Comparison of ENCODE assay signal across 13 cellular contexts in genomic region chr19:10756371-10756770, GRCh38. TPM values are rescaled to one million over a fixed set of nuclear protein-coding genes. Genes with fewer than 3 reads are reported as not detected.
DNase-seq lines count a peak whose midpoint lies in the region; ATAC-seq and TF ChIP-seq lines count a peak whose summit lies in the region.
"Had no signal": no experiment of that assay in that cellular context is flagged by ENCODE, and none has a peak within 500 bp of the region (broad histone marks: within the 10 kb centered on the region; RNA-seq: fewer than 3 reads in every experiment).

No MANE protein-coding gene starts in this region.

- H3K27me3 ChIP-seq in iPS-20b (ENCODE audit: insufficient read depth, low read length) (no peaks in the 10 kb centered on the region), upper lobe of left lung (no peaks in the 10 kb centered on the region), tibial nerve (no peaks in the 10 kb centered on the region)
- H3K27me3 ChIP-seq: gastrocnemius medialis, ovary had no signal

- WGBS in upper lobe of left lung, 2 donors: 88 to 91% methylated on average over 6 to 10 of the region's 10 CpGs
- WGBS in tibial nerve, 2 donors: 77 to 79% methylated on average over 9 to 10 of the region's 10 CpGs

- H3K9ac ChIP-seq in iPS-20b (ENCODE audit: low read depth, low read length): 0 out of 2 replicates have a peak overlapping the region, but pooled peaks have one; percentile 25

- H3K4me3 ChIP-seq in iPS-20b (ENCODE audit: low read length) (no peak overlapping the region), upper lobe of left lung (no peak overlapping the region), tibial nerve (no peak overlapping the region)
- H3K4me3 ChIP-seq: gastrocnemius medialis, ovary had no signal

- H3K4me3 Mint-ChIP-seq in activated naive CD4-positive, alpha-beta T cell treated with anti-CD3 and anti-CD28 coated beads, Interleukin-2, amount 50 U/mL, for 24 hours: no peak overlapping the region
- peak overlapping the region; percentile 23 for H3K4me3 Mint-ChIP-seq in activated T-helper 17 cell treated with anti-CD3 and anti-CD28 coated beads, Interleukin-2, amount 50 U/mL, for 72 hours

- peaks cover 7% of the 10 kb centered on the region for H3K36me3 ChIP-seq in iPS-20b (ENCODE audit: insufficient read depth, low read depth, low read length)
- peaks cover 4 to 18% (median 7%) of the 10 kb centered on the region in 4 donors for H3K36me3 ChIP-seq in upper lobe of left lung
- H3K36me3 ChIP-seq in tibial nerve: peaks cover 0 to 19% (median 0%) of the 10 kb centered on the region in 3 donors
- H3K36me3 ChIP-seq: ovary had no signal

- H3K27ac ChIP-seq in iPS-20b (ENCODE audit: low read length): no peak overlapping the region
- H3K27ac ChIP-seq in upper lobe of left lung: peak overlapping the region; percentile 5 to 81 (median 70)
- H3K27ac ChIP-seq in tibial nerve: no peak overlapping the region
- H3K27ac ChIP-seq: gastrocnemius medialis, ovary had no signal

- peaks cover 8% of the 10 kb centered on the region for H3K36me3 Mint-ChIP-seq in activated naive CD4-positive, alpha-beta T cell treated with anti-CD3 and anti-CD28 coated beads, Interleukin-2, amount 50 U/mL, for 24 hours
- H3K36me3 Mint-ChIP-seq in activated T-helper 17 cell treated with anti-CD3 and anti-CD28 coated beads, Interleukin-2, amount 50 U/mL, for 72 hours (ENCODE audit: low read depth): peaks cover 19% of the 10 kb centered on the region

- H3K4me1 Mint-ChIP-seq in activated naive CD4-positive, alpha-beta T cell treated with anti-CD3 and anti-CD28 coated beads, Interleukin-2, amount 50 U/mL, for 24 hours: peaks cover 84% of the 10 kb centered on the region
- H3K4me1 Mint-ChIP-seq in activated T-helper 17 cell treated with anti-CD3 and anti-CD28 coated beads, Interleukin-2, amount 50 U/mL, for 72 hours: peaks cover 54% of the 10 kb centered on the region

- TF ChIP-seq EP300 in upper lobe of left lung (IDR thresholded peaks at IDR 0.05) (no peak), tibial nerve (IDR thresholded peaks at IDR 0.05) (no peak)

- no peaks in the 10 kb centered on the region for H3K4me1 ChIP-seq in iPS-20b (ENCODE audit: insufficient read depth, low read length)
- H3K4me1 ChIP-seq in upper lobe of left lung: peaks cover 52 to 87% (median 67%) of the 10 kb centered on the region in 4 donors
- H3K4me1 ChIP-seq in tibial nerve: peaks cover 0 to 34% (median 9%) of the 10 kb centered on the region in 4 donors

- no peak for ATAC-seq in activated T-helper 17 cell treated with anti-CD3 and anti-CD28 coated beads, Interleukin-2, amount 50 U/mL, for 72 hours (replicated peaks)
- ATAC-seq in upper lobe of left lung (ENCODE audit: low FRiP score in 2 of 2) (no peak), HG03280 (IDR thresholded peaks at IDR 0.05; ENCODE audit: unreplicated experiment) (no peak), HG03342 (IDR thresholded peaks at IDR 0.05; ENCODE audit: unreplicated experiment) (no peak)
- ATAC-seq: gastrocnemius medialis had no signal

- H3K9me3 Mint-ChIP-seq in activated naive CD4-positive, alpha-beta T cell treated with anti-CD3 and anti-CD28 coated beads, Interleukin-2, amount 50 U/mL, for 24 hours: no peaks in the 10 kb centered on the region
- H3K9me3 Mint-ChIP-seq in activated T-helper 17 cell treated with anti-CD3 and anti-CD28 coated beads, Interleukin-2, amount 50 U/mL, for 72 hours: no peaks in the 10 kb centered on the region

- no peak for TF ChIP-seq POLR2A in upper lobe of left lung (IDR thresholded peaks at IDR 0.05)
- no peak for TF ChIP-seq POLR2A in tibial nerve (IDR thresholded peaks at IDR 0.05)

- H3K27ac Mint-ChIP-seq in activated naive CD4-positive, alpha-beta T cell treated with anti-CD3 and anti-CD28 coated beads, Interleukin-2, amount 50 U/mL, for 24 hours: peak overlapping the region; percentile 76
- peak overlapping the region; percentile 64 for H3K27ac Mint-ChIP-seq in activated T-helper 17 cell treated with anti-CD3 and anti-CD28 coated beads, Interleukin-2, amount 50 U/mL, for 72 hours

- H3K9me3 ChIP-seq in iPS-20b (ENCODE audit: insufficient read depth, low read depth, low read length) (no peaks in the 10 kb centered on the region), upper lobe of left lung (no peaks in the 10 kb centered on the region), tibial nerve (no peaks in the 10 kb centered on the region)
- H3K9me3 ChIP-seq: gastrocnemius medialis, ovary had no signal

- no peak for DNase-seq in activated naive CD4-positive, alpha-beta T cell treated with anti-CD3 and anti-CD28 coated beads, Interleukin-2, amount 50 U/mL, for 16 hours
- no peak for DNase-seq in upper lobe of left lung
- no peak for DNase-seq in tibial nerve (ENCODE audit: low spot score in 2 of 2)
- DNase-seq: activated CD4-positive, alpha-beta T cell treated with anti-CD3 and anti-CD28 coated beads for 48 hours; activated gamma-delta T cell treated with Interleukin-2 at 50 U/mL for 16 hours; gastrocnemius medialis; ovary; stimulated activated CD4-positive, alpha-beta T cell treated with anti-CD3 and anti-CD28 coated beads, Interleukin-4, amount 100 ng/mL, for 1 hour had no signal

- no peaks in the 10 kb centered on the region for H3K27me3 Mint-ChIP-seq in activated naive CD4-positive, alpha-beta T cell treated with anti-CD3 and anti-CD28 coated beads, Interleukin-2, amount 50 U/mL, for 24 hours
- H3K27me3 Mint-ChIP-seq in activated T-helper 17 cell treated with anti-CD3 and anti-CD28 coated beads, Interleukin-2, amount 50 U/mL, for 72 hours: no peaks in the 10 kb centered on the region

- no peak for TF ChIP-seq CTCF in upper lobe of left lung (IDR thresholded peaks at IDR 0.05)
- no peak for TF ChIP-seq CTCF in tibial nerve (IDR thresholded peaks at IDR 0.05)

RNA-seq across cellular contexts. Expression of gene DNM2, which starts 38.5 kb away (rescaled TPM):
- 100 to 1,000 TPM; 185 to 209 TPM for total RNA-seq in activated T-helper 17 cell treated with anti-CD3 and anti-CD28 coated beads, Interleukin-2, amount 50 U/mL, for 72 hours
- total RNA-seq in upper lobe of left lung: 100 to 1,000 TPM; 238 to 744 (median 318) TPM
- 100 to 1,000 TPM in 3 of 4 donors, 10 to 100 TPM in 1; 99.4 to 220 (median 140) TPM for total RNA-seq in tibial nerve

RNA-seq across cellular contexts. Expression of gene QTRT1, which starts 55.1 kb away (rescaled TPM):
- 10 to 100 TPM; 36.9 to 61.3 TPM for total RNA-seq in activated T-helper 17 cell treated with anti-CD3 and anti-CD28 coated beads, Interleukin-2, amount 50 U/mL, for 72 hours
- 10 to 100 TPM; 11.0 to 85.9 (median 32.5) TPM for total RNA-seq in upper lobe of left lung
- 100 to 1,000 TPM in 1 of 4 donors, 10 to 100 TPM in 3; 43.7 to 134 (median 65.3) TPM for total RNA-seq in tibial nerve

Comparison
In these comparisons a context has a peak if more than half of its experiments do, and no peak if none do; other contexts are left out.
1. H3K27ac ChIP-seq: peak in upper lobe of left lung (4 of 4); none in iPS-20b (single experiment) and tibial nerve (0 of 4).